19 cellular contexts compared by ENCODE assay signal in genomic region chr9:5578698-5579085, GRCh38. TPM values are rescaled to one million over a fixed set of nuclear protein-coding genes. Genes with fewer than 3 reads are reported as not detected.
DNase-seq lines count a peak whose midpoint lies in the region; ATAC-seq and TF ChIP-seq lines count a peak whose summit lies in the region.
"Had no signal": no experiment of that assay in that cellular context is flagged by ENCODE, and none has a peak within 500 bp of the region (broad histone marks: within the 10 kb centered on the region; RNA-seq: fewer than 3 reads in every experiment).

No MANE protein-coding gene starts in this region.

- H3K4me2 ChIP-seq in GM23338 = no peak overlapping the region
- H3K4me2 ChIP-seq: KMS-11 had no signal

- H3K79me2 ChIP-seq in GM23338 (replicated peaks; ENCODE audit: insufficient read depth) = no peaks in the 10 kb centered on the region

- in situ Hi-C loops in HAP-1 (cut with MboI; ENCODE audit: low sequenced_read_pairs) = no loop called here

- 0 out of 2 replicates have a peak, but pooled peaks cover 3% of the 10 kb centered on the region for H3K9me2 ChIP-seq in GM23338 (ENCODE audit: insufficient read depth)

- H3K4me3 ChIP-seq in GM23338 (no peak overlapping the region), HAP-1 (no peak overlapping the region)
- H3K4me3 ChIP-seq: SJSA1 had no signal

- H3K27me3 ChIP-seq in GM23338 (ENCODE audit: insufficient read depth) (no peaks in the 10 kb centered on the region), HAP-1 (ENCODE audit: low read depth) (no peaks in the 10 kb centered on the region)
- H3K27me3 ChIP-seq: SJSA1 had no signal

- TF ChIP-seq CTCF in GM23338 (conservative IDR thresholded peaks at IDR 0.05; ENCODE audit: low read depth in 2 of 2) = no peak

- no peaks in the 10 kb centered on the region for H4K20me1 ChIP-seq in GM23338 (replicated peaks; ENCODE audit: insufficient read depth)

- peaks cover 55% of the 10 kb centered on the region for H3K4me1 Mint-ChIP-seq in activated T-cell treated with anti-CD3 and anti-CD28 coated beads, Interleukin-2, amount 50 U/mL, for 72 hours (ENCODE audit: low read depth)
- peaks cover 28% of the 10 kb centered on the region for H3K4me1 Mint-ChIP-seq in activated T-cell treated with anti-CD3 and anti-CD28 coated beads, Interleukin-2, amount 50 U/mL, for 4 hours (ENCODE audit: low read depth)
- no peaks in the 10 kb centered on the region; the same call in 2 of the 3 replicates for H3K4me1 Mint-ChIP-seq in GM23338
- peaks cover 43% of the 10 kb centered on the region for H3K4me1 Mint-ChIP-seq in activated T-helper 2 cell treated with anti-CD3 and anti-CD28 coated beads, Interferon-gamma antibody, Interleukin-2, Interleukin-4, amounts not matched to agents 10 μg/mL and 5 μg/mL and 100 μg/mL, durations not matched to agents 14 hours and 24 hours and 36 hours (ENCODE audit: low read depth)

- H3K9me3 ChIP-seq in HAP-1 = no peaks in the 10 kb centered on the region
- H3K9me3 ChIP-seq: SJSA1 had no signal

- peaks cover 2 to 3% of the 10 kb centered on the region in 2 donors for H3K9me3 Mint-ChIP-seq in activated T-cell treated with anti-CD3 and anti-CD28 coated beads, Interleukin-2, amount 50 U/mL, for 72 hours
- no peaks in the 10 kb centered on the region for H3K9me3 Mint-ChIP-seq in activated T-cell treated with anti-CD3 and anti-CD28 coated beads, Interleukin-2, amount 50 U/mL, for 4 hours
- no peaks in the 10 kb centered on the region for H3K9me3 Mint-ChIP-seq in GM23338
- H3K9me3 Mint-ChIP-seq in activated T-helper 2 cell treated with anti-CD3 and anti-CD28 coated beads, Interferon-gamma antibody, Interleukin-2, Interleukin-4, amounts not matched to agents 10 μg/mL and 5 μg/mL and 100 μg/mL, durations not matched to agents 14 hours and 24 hours and 36 hours = peaks cover 12% of the 10 kb centered on the region

- ATAC-seq in activated T-cell treated with anti-CD3 and anti-CD28 coated beads, Interleukin-2, amount 50 U/mL, for 72 hours (replicated peaks in 1 of 2) = no peak
- no peak for ATAC-seq in activated T-cell treated with anti-CD3 and anti-CD28 coated beads, Interleukin-2, amount 50 U/mL, for 4 hours
- no peak for ATAC-seq in GM23338
- ATAC-seq: activated CD8-positive, alpha-beta T cell treated with anti-CD3 and anti-CD28 coated beads for 36 hours had no signal

- no peaks in the 10 kb centered on the region for H3K27me3 Mint-ChIP-seq in activated T-cell treated with anti-CD3 and anti-CD28 coated beads, Interleukin-2, amount 50 U/mL, for 72 hours (ENCODE audit: low read depth)
- no peaks in the 10 kb centered on the region for H3K27me3 Mint-ChIP-seq in activated T-cell treated with anti-CD3 and anti-CD28 coated beads, Interleukin-2, amount 50 U/mL, for 4 hours (ENCODE audit: low read depth)
- H3K27me3 Mint-ChIP-seq in GM23338 (ENCODE audit: insufficient read depth, low read depth, poor library complexity) = peaks cover 1% of the 10 kb centered on the region
- H3K27me3 Mint-ChIP-seq in activated T-helper 2 cell treated with anti-CD3 and anti-CD28 coated beads, Interferon-gamma antibody, Interleukin-2, Interleukin-4, amounts not matched to agents 10 μg/mL and 5 μg/mL and 100 μg/mL, durations not matched to agents 14 hours and 24 hours and 36 hours (ENCODE audit: low read depth) = no peaks in the 10 kb centered on the region
- H3K27me3 Mint-ChIP-seq: activated CD8-positive, alpha-beta T cell treated with anti-CD3 and anti-CD28 coated beads for 36 hours had no signal

- no peaks in the 10 kb centered on the region for H3K4me1 ChIP-seq in GM23338 (ENCODE audit: insufficient read depth)
- no peaks in the 10 kb centered on the region for H3K4me1 ChIP-seq in HAP-1

- H3K4me3 Mint-ChIP-seq in activated T-cell treated with anti-CD3 and anti-CD28 coated beads, Interleukin-2, amount 50 U/mL, for 72 hours = peak overlapping the region in 1 of 2 donors; percentile 8
- H3K4me3 Mint-ChIP-seq in activated T-cell treated with anti-CD3 and anti-CD28 coated beads, Interleukin-2, amount 50 U/mL, for 4 hours = no peak overlapping the region
- no peak overlapping the region for H3K4me3 Mint-ChIP-seq in GM23338
- H3K4me3 Mint-ChIP-seq in activated T-helper 2 cell treated with anti-CD3 and anti-CD28 coated beads, Interferon-gamma antibody, Interleukin-2, Interleukin-4, amounts not matched to agents 10 μg/mL and 5 μg/mL and 100 μg/mL, durations not matched to agents 14 hours and 24 hours and 36 hours (ENCODE audit: low read depth) = no peak overlapping the region
- H3K4me3 Mint-ChIP-seq: activated CD8-positive, alpha-beta T cell treated with anti-CD3 and anti-CD28 coated beads for 36 hours had no signal

- peak overlapping the region; percentile 16 for H3K27ac Mint-ChIP-seq in activated T-cell treated with anti-CD3 and anti-CD28 coated beads, Interleukin-2, amount 50 U/mL, for 72 hours
- H3K27ac Mint-ChIP-seq in GM23338 = no peak overlapping the region
- peak overlapping the region; percentile 6 for H3K27ac Mint-ChIP-seq in activated T-helper 2 cell treated with anti-CD3 and anti-CD28 coated beads, Interferon-gamma antibody, Interleukin-2, Interleukin-4, amounts not matched to agents 10 μg/mL and 5 μg/mL and 100 μg/mL, durations not matched to agents 14 hours and 24 hours and 36 hours
- H3K27ac Mint-ChIP-seq: activated CD8-positive, alpha-beta T cell treated with anti-CD3 and anti-CD28 coated beads for 36 hours had no signal

- intact Hi-C loops in activated T-helper 2 cell treated with anti-CD3 and anti-CD28 coated beads, Interferon-gamma antibody, Interleukin-2, Interleukin-4, amounts not matched to agents 10 μg/mL and 5 μg/mL and 100 μg/mL, durations not matched to agents 14 hours and 24 hours and 36 hours (cut with micrococcal nuclease) = no loop called here

- no peaks in the 10 kb centered on the region for H3F3A ChIP-seq in GM23338 (replicated peaks; ENCODE audit: low read depth)

- H3K36me3 ChIP-seq in GM23338 (ENCODE audit: insufficient read depth) (no peaks in the 10 kb centered on the region), HAP-1 (replicated peaks) (no peaks in the 10 kb centered on the region)
- H3K36me3 ChIP-seq: SJSA1 had no signal

- H2AFZ ChIP-seq in GM23338 = 0 out of 2 replicates have a peak overlapping the region, but pooled peaks have one; percentile 3

- no peak for DNase-seq in activated T-cell treated with anti-CD3 and anti-CD28 coated beads, Interleukin-2, amount 50 U/mL, for 72 hours
- DNase-seq in activated T-cell treated with anti-CD3 and anti-CD28 coated beads, Interleukin-2, amount 50 U/mL, for 4 hours = no peak
- DNase-seq in GM23338 (ENCODE audit: low spot score) = no peak
- no peak for DNase-seq in activated T-helper 2 cell treated with anti-CD3 and anti-CD28 coated beads, Interferon-gamma antibody, Interleukin-2, Interleukin-4, amounts not matched to agents 10 μg/mL and 5 μg/mL and 100 μg/mL, durations not matched to agents 14 hours and 24 hours and 36 hours (ENCODE audit: low spot score)
- peak; percentile 81 for DNase-seq in kidney tubule cell (ENCODE audit: low spot score)
- no peak for DNase-seq in GF-D8 (lab: John Stamatoyannopoulos, UW)
- no peak for DNase-seq in activated effector memory CD4-positive, alpha-beta T cell treated with anti-CD3 and anti-CD28 coated beads, Interleukin-2, amount 50 U/mL, for 16 hours
- no peak for DNase-seq in HAP-1 (ENCODE audit: low spot score in 2 of 2)
- DNase-seq: activated CD8-positive, alpha-beta T cell treated with anti-CD3 and anti-CD28 coated beads for 36 hours; activated T-cell treated with anti-CD3 and anti-CD28 coated beads, Interleukin-2, amount 50 U/mL, for 1 hour; GDM1; NCI-H187 treated with DMSO at 0.1 percent for 48 hours; NCI-H774; occipital lobe had no signal

- H3K27ac ChIP-seq in GM23338 (ENCODE audit: low read depth) = no peak overlapping the region
- H3K27ac ChIP-seq: C4-2B, KMS-11, SJSA1, VCaP had no signal

- H3K36me3 Mint-ChIP-seq in activated T-cell treated with anti-CD3 and anti-CD28 coated beads, Interleukin-2, amount 50 U/mL, for 72 hours (ENCODE audit: insufficient read depth in 2 of 2) = peaks cover 9 to 10% of the 10 kb centered on the region in 2 donors
- H3K36me3 Mint-ChIP-seq in activated T-cell treated with anti-CD3 and anti-CD28 coated beads, Interleukin-2, amount 50 U/mL, for 4 hours (ENCODE audit: insufficient read depth) = no peaks in the 10 kb centered on the region
- H3K36me3 Mint-ChIP-seq in GM23338 (ENCODE audit: low read depth) = no peaks in the 10 kb centered on the region
- H3K36me3 Mint-ChIP-seq in activated T-helper 2 cell treated with anti-CD3 and anti-CD28 coated beads, Interferon-gamma antibody, Interleukin-2, Interleukin-4, amounts not matched to agents 10 μg/mL and 5 μg/mL and 100 μg/mL, durations not matched to agents 14 hours and 24 hours and 36 hours (ENCODE audit: low read depth) = peaks cover 18% of the 10 kb centered on the region
- H3K36me3 Mint-ChIP-seq: activated naive CD4-positive, alpha-beta T cell treated with anti-CD3 and anti-CD28 coated beads, Interleukin-2, amount 50 U/mL, for 72 hours had no signal

TF ChIP-seq in GM23338, 12 proteins besides CTCF, POLR2A, EP300 and RAD21 (continues in another document):
- TF ChIP-seq ZNF331 (CRISPR knock-in tag; IDR thresholded peaks at IDR 0.05; ENCODE audit: low read depth) = no peak
- TF ChIP-seq EZH2phosphoT487 (IDR thresholded peaks at IDR 0.05; ENCODE audit: unreplicated experiment) = no peak
- no peak for TF ChIP-seq POLR2AphosphoS5 (IDR thresholded peaks at IDR 0.05; ENCODE audit: low read depth)
- TF ChIP-seq JUNB (IDR thresholded peaks at IDR 0.05; ENCODE audit: unreplicated experiment) = no peak

RNA-seq across cellular contexts. Expression of gene RIC1, which starts 50.2 kb away (rescaled TPM):
- 10 to 100 TPM; 22.0 to 25.9 TPM for total RNA-seq in activated T-cell treated with anti-CD3 and anti-CD28 coated beads, Interleukin-2, amount 50 U/mL, for 72 hours
- 10 to 100 TPM; 10.5 to 11.2 (median 10.8) TPM for total RNA-seq in activated T-cell treated with anti-CD3 and anti-CD28 coated beads, Interleukin-2, amount 50 U/mL, for 4 hours
- 31.5 and 34.9 TPM in 2 replicates for total RNA-seq in GM23338 (2014; rRNA removed; shearing (Covaris generic))
- 5.7 and 7.8 TPM in 2 replicates for polyA plus RNA-seq in GM23338 (2016; fragmentation: Nextera tagmentation; extraction: Ambion mirVana)
- 21.5 and 22.1 TPM in 2 replicates for total RNA-seq in activated T-helper 2 cell treated with anti-CD3 and anti-CD28 coated beads, Interferon-gamma antibody, Interleukin-2, Interleukin-4, amounts not matched to agents 10 μg/mL and 5 μg/mL and 100 μg/mL, durations not matched to agents 14 hours and 24 hours and 36 hours
